ENCODE assay signal across 12 cellular contexts in genomic region chr1:204087181-204087892, GRCh38. TPM values are rescaled to one million over a fixed set of nuclear protein-coding genes. Genes with fewer than 3 reads are reported as not detected.
A peak's percentile ranks its signal among the peaks of the same experiment; 100 is the strongest.
DNase-seq lines count a peak whose midpoint lies in the region; ATAC-seq and TF ChIP-seq lines count a peak whose summit lies in the region.
"Had no signal": no experiment of that assay in that cellular context is flagged by ENCODE, and none has a peak within 500 bp of the region (broad histone marks: within the 10 kb centered on the region; RNA-seq: fewer than 3 reads in every experiment).

No MANE protein-coding gene starts in this region.

- no peaks in the 10 kb centered on the region for H3K36me3 Mint-ChIP-seq in activated CD8-positive, alpha-beta memory T cell treated with anti-CD3 and anti-CD28 coated beads, Interleukin-2, amount 10 ng/mL, durations not matched to agents 7 days and 5 days
- H3K36me3 Mint-ChIP-seq: CD8-positive, alpha-beta T cell; T-cell had no signal

- 89% methylated on average over 8 of the region's 8 CpGs for WGBS in esophagus, 2 donors
- 69% methylated on average over 8 of the region's 8 CpGs for WGBS in prostate gland
- 73 to 78% methylated on average over 4 to 8 of the region's 8 CpGs for WGBS in upper lobe of left lung, 2 donors

- DNase-seq in activated CD8-positive, alpha-beta memory T cell treated with anti-CD3 and anti-CD28 coated beads, Interleukin-2, amount 10 ng/mL, durations not matched to agents 7 days and 5 days: no peak
- no peak for DNase-seq in activated CD8-positive, alpha-beta memory T cell treated with anti-CD3 and anti-CD28 coated beads for 24 hours
- DNase-seq in prostate gland (ENCODE audit: low spot score) (no peak), upper lobe of left lung (no peak), NCI-H2107 treated with DMSO at 0.1 percent for 48 hours (lab: John Stamatoyannopoulos, UW; ENCODE audit: unreplicated experiment) (no peak), NCI-H1930 (lab: John Stamatoyannopoulos, UW) (no peak), NCI-H2196 (lab: John Stamatoyannopoulos, UW; ENCODE audit: unreplicated experiment) (no peak)
- DNase-seq: CD8-positive, alpha-beta T cell; mesendoderm; T-cell had no signal

- H3K4me1 ChIP-seq in esophagus (ENCODE audit: control insufficient read depth in 2 of 2, insufficient read depth in 2 of 2, low read length in 1 of 2) (peaks cover 9 to 36% of the 10 kb centered on the region in 2 donors), prostate gland (replicated peaks) (peaks cover 74% of the 10 kb centered on the region), upper lobe of left lung (peaks cover 91 to 95% (median 93%) of the 10 kb centered on the region in 4 donors)

- intact Hi-C loops in prostate gland (cut with DNase I): no loop called here

- H3K4me1 Mint-ChIP-seq in activated CD8-positive, alpha-beta memory T cell treated with anti-CD3 and anti-CD28 coated beads, Interleukin-2, amount 10 ng/mL, durations not matched to agents 7 days and 5 days: no peaks in the 10 kb centered on the region

- H3K27me3 ChIP-seq in esophagus (ENCODE audit: control insufficient read depth in 1 of 2, insufficient read depth in 2 of 2, low read length in 2 of 2): no peaks in the 10 kb centered on the region
- no peaks in the 10 kb centered on the region for H3K27me3 ChIP-seq in prostate gland (replicated peaks; ENCODE audit: insufficient read depth)
- no peaks in the 10 kb centered on the region for H3K27me3 ChIP-seq in upper lobe of left lung

- H3K27ac Mint-ChIP-seq in activated CD8-positive, alpha-beta memory T cell treated with anti-CD3 and anti-CD28 coated beads, Interleukin-2, amount 10 ng/mL, durations not matched to agents 7 days and 5 days: no peak overlapping the region
- H3K27ac Mint-ChIP-seq: CD8-positive, alpha-beta T cell had no signal

- H3K36me3 ChIP-seq in esophagus (ENCODE audit: control insufficient read depth in 2 of 2, insufficient read depth in 2 of 2, low read length in 1 of 2) (peaks cover 0 to 2% of the 10 kb centered on the region in 2 donors), prostate gland (no peaks in the 10 kb centered on the region), upper lobe of left lung (no peaks in the 10 kb centered on the region)

- H3K4me3 ChIP-seq in esophagus (ENCODE audit: low read depth in 1 of 2, low read length in 2 of 2) (no peak overlapping the region), prostate gland (peak overlapping the region in 1 of 2 donors; percentile 26), upper lobe of left lung (no peak overlapping the region)
- H3K4me3 ChIP-seq: GM12878 had no signal

- ATAC-seq in activated CD8-positive, alpha-beta memory T cell treated with anti-CD3 and anti-CD28 coated beads, Interleukin-2, amount 10 ng/mL, durations not matched to agents 7 days and 5 days: peak; percentile 39
- ATAC-seq in upper lobe of left lung (ENCODE audit: low FRiP score in 2 of 2): no peak
- ATAC-seq: CD8-positive, alpha-beta T cell; GM12878 had no signal

- CTCF ChIA-PET in activated CD8-positive, alpha-beta memory T cell treated with anti-CD3 and anti-CD28 coated beads, Interleukin-2, amount 10 ng/mL, durations not matched to agents 7 days and 5 days (lab: Charles Lee): no interaction called here

- TF ChIP-seq EP300 in upper lobe of left lung (IDR thresholded peaks at IDR 0.05): no peak

- H3K9me3 Mint-ChIP-seq in activated CD8-positive, alpha-beta memory T cell treated with anti-CD3 and anti-CD28 coated beads, Interleukin-2, amount 10 ng/mL, durations not matched to agents 7 days and 5 days (ENCODE audit: low read depth): no peaks in the 10 kb centered on the region
- H3K9me3 Mint-ChIP-seq: CD8-positive, alpha-beta T cell; T-cell had no signal

- H3K9me3 ChIP-seq in esophagus (ENCODE audit: control insufficient read depth in 2 of 2, insufficient read depth in 1 of 2, low read depth in 1 of 2, low read length in 1 of 2) (no peaks in the 10 kb centered on the region), prostate gland (no peaks in the 10 kb centered on the region), upper lobe of left lung (no peaks in the 10 kb centered on the region)

- H3K27ac ChIP-seq in esophagus (ENCODE audit: low read depth in 2 of 2, low read length in 1 of 2) (peak overlapping the region; percentile 64 to 79), prostate gland (peak overlapping the region; percentile 98), upper lobe of left lung (peak overlapping the region; percentile 77 to 92 (median 90))

- TF ChIP-seq CTCF in prostate gland (IDR thresholded peaks at IDR 0.05) (no peak), upper lobe of left lung (IDR thresholded peaks at IDR 0.05) (no peak)

- H3K4me3 Mint-ChIP-seq in activated CD8-positive, alpha-beta memory T cell treated with anti-CD3 and anti-CD28 coated beads, Interleukin-2, amount 10 ng/mL, durations not matched to agents 7 days and 5 days: no peak overlapping the region
- H3K4me3 Mint-ChIP-seq: CD8-positive, alpha-beta T cell; T-cell had no signal

- no peak for TF ChIP-seq POLR2A in prostate gland (IDR thresholded peaks at IDR 0.05)
- TF ChIP-seq POLR2A in upper lobe of left lung (IDR thresholded peaks at IDR 0.05): no peak

- H3K27me3 Mint-ChIP-seq in activated CD8-positive, alpha-beta memory T cell treated with anti-CD3 and anti-CD28 coated beads, Interleukin-2, amount 10 ng/mL, durations not matched to agents 7 days and 5 days: peaks cover 2% of the 10 kb centered on the region

RNA-seq across cellular contexts. Expression of gene SOX13, which starts 14.4 kb away (rescaled TPM):
- total RNA-seq in activated CD8-positive, alpha-beta memory T cell treated with anti-CD3 and anti-CD28 coated beads, Interleukin-2, amount 10 ng/mL, durations not matched to agents 7 days and 5 days: 1 to 10 TPM; 1.0 to 1.9 TPM
- 10 to 100 TPM in 1 of 2 donors, 1 to 10 TPM in 1; 6.9 to 10.4 TPM for polyA plus RNA-seq in esophagus
- total RNA-seq in prostate gland: 10 to 100 TPM; 91.9 to 95.9 TPM
- total RNA-seq in upper lobe of left lung: 10 to 100 TPM; 33.8 to 76.5 (median 63.9) TPM

Comparison
In these comparisons a context has a peak if more than half of its experiments do, and no peak if none do; other contexts are left out.
1. RNA of gene SOX13, which starts 14.4 kb away (total RNA-seq): 91.9 to 95.9 TPM in prostate gland and 33.8 to 76.5 TPM in upper lobe of left lung; 1.0 to 1.9 TPM in activated CD8-positive, alpha-beta memory T cell treated with anti-CD3 and anti-CD28 coated beads, Interleukin-2, amount 10 ng/mL, durations not matched to agents 7 days and 5 days; every median in the first group is over 10 times any median in the second.
2. Peak in every context shown above with its lines, with median percentiles within 50 percentile points of each other: H3K27ac ChIP-seq.